Comparison of ENCODE assay signal across 10 cellular contexts in genomic region chr18:3649559-3650426, GRCh38.
A peak's percentile ranks its signal among the peaks of the same experiment; 100 is the strongest.
DNase-seq lines count a peak whose midpoint lies in the region; ATAC-seq and TF ChIP-seq lines count a peak whose summit lies in the region.
"Had no signal": no experiment of that assay in that cellular context is flagged by ENCODE, and none has a peak within 500 bp of the region (broad histone marks: within the 10 kb centered on the region; RNA-seq: fewer than 3 reads in every experiment).

No MANE protein-coding gene starts in this region.

- intact Hi-C loops in left ventricle myocardium superior (cut with micrococcal nuclease), result no loop called here

- WGBS in suprapubic skin, result 76% methylated on average over 8 of the region's 8 CpGs

- ATAC-seq in left ventricle myocardium superior (peak; percentile 53), GM19395 (IDR thresholded peaks at IDR 0.05; ENCODE audit: unreplicated experiment) (no peak), GM21529 (IDR thresholded peaks at IDR 0.05; ENCODE audit: unreplicated experiment) (no peak)
- ATAC-seq: activated CD4-positive, alpha-beta T cell treated with anti-CD3 and anti-CD28 coated beads for 36 hours had no signal

- no peak for TF ChIP-seq EP300 in suprapubic skin (IDR thresholded peaks at IDR 0.05)

- DNase-seq in adipocyte (ENCODE audit: low read depth), result peak; percentile 76
- no peak for DNase-seq in left ventricle myocardium superior
- no peak for DNase-seq in suprapubic skin (ENCODE audit: low spot score in 2 of 2)
- no peak for DNase-seq in Ammon's horn (ENCODE audit: low spot score)
- DNase-seq in DMS153 treated with DMSO at 0.1 percent for 48 hours (lab: John Stamatoyannopoulos, UW; ENCODE audit: unreplicated experiment), result no peak
- DNase-seq: activated CD4-positive, alpha-beta T cell treated with anti-CD3 and anti-CD28 coated beads for 36 hours had no signal

- H3K9ac ChIP-seq in HUES6 (ENCODE audit: low read length) (peak overlapping the region; percentile 54), adipocyte (ENCODE audit: low read length) (peak overlapping the region; percentile 51)

- H3K27ac ChIP-seq in HUES6 (ENCODE audit: low read depth, low read length) (peak overlapping the region; percentile 37; the same call in 1 of the 2 replicates), suprapubic skin (peak overlapping the region; percentile 35)
- H3K27ac ChIP-seq: HL-60 had no signal

- H3K9me3 ChIP-seq in HUES6 (ENCODE audit: control insufficient read depth, insufficient read depth, low read depth, low read length) (no peaks in the 10 kb centered on the region), adipocyte (ENCODE audit: control insufficient read depth, low read length) (no peaks in the 10 kb centered on the region), suprapubic skin (no peaks in the 10 kb centered on the region)

- no peaks in the 10 kb centered on the region for H3K36me3 ChIP-seq in HUES6 (ENCODE audit: control insufficient read depth, insufficient read depth, low read length)
- H3K36me3 ChIP-seq in adipocyte (ENCODE audit: control insufficient read depth, insufficient read depth, low read length, severe bottlenecking), result no peaks in the 10 kb centered on the region
- H3K36me3 ChIP-seq in suprapubic skin, result no peaks in the 10 kb centered on the region

- H3K4me1 ChIP-seq in HUES6 (ENCODE audit: control insufficient read depth, insufficient read depth, low read length) (peaks cover 45% of the 10 kb centered on the region), adipocyte (ENCODE audit: control insufficient read depth, insufficient read depth, low read length) (peaks cover 30% of the 10 kb centered on the region), suprapubic skin (peaks cover 12% of the 10 kb centered on the region)

- TF ChIP-seq POLR2A in suprapubic skin (IDR thresholded peaks at IDR 0.05), result no peak

- no peak for TF ChIP-seq CTCF in suprapubic skin (IDR thresholded peaks at IDR 0.05)

- H3K4me3 ChIP-seq in HUES6 (ENCODE audit: low read depth, low read length), result no peak overlapping the region
- no peak overlapping the region for H3K4me3 ChIP-seq in adipocyte (ENCODE audit: low read length)
- H3K4me3 ChIP-seq in suprapubic skin, result no peak overlapping the region

- H3K27me3 ChIP-seq in HUES6 (ENCODE audit: control insufficient read depth, insufficient read depth, low read length) (no peaks in the 10 kb centered on the region), adipocyte (replicated peaks; ENCODE audit: control insufficient read depth, insufficient read depth, low read length) (no peaks in the 10 kb centered on the region), suprapubic skin (no peaks in the 10 kb centered on the region)
